ENCODE assay signal across 15 cellular contexts in genomic region chr1:171595324-171595723, GRCh38. TPM values are rescaled to one million over a fixed set of nuclear protein-coding genes. Genes with fewer than 3 reads are reported as not detected.
DNase-seq lines count a peak whose midpoint lies in the region; ATAC-seq and TF ChIP-seq lines count a peak whose summit lies in the region.
"Had no signal": no experiment of that assay in that cellular context is flagged by ENCODE, and none has a peak within 500 bp of the region (broad histone marks: within the 10 kb centered on the region; RNA-seq: fewer than 3 reads in every experiment).

No MANE protein-coding gene starts in this region.

- no peak overlapping the region for H3K27ac Mint-ChIP-seq in stimulated activated naive B cell treated with anti-CD40 and anti-IgM and Interleukin-4, amounts not matched to agents 10 μg/mL and 1 μg/mL and 100 μg/mL, for 72 hours

- H3K4me3 Mint-ChIP-seq in stimulated activated naive B cell treated with anti-CD40 and anti-IgM and Interleukin-4, amounts not matched to agents 10 μg/mL and 1 μg/mL and 100 μg/mL, for 72 hours: no peak overlapping the region
- H3K4me3 Mint-ChIP-seq: CD14-positive monocyte, immature natural killer cell had no signal

- TF ChIP-seq CTCF in RWPE1 (conservative IDR thresholded peaks at IDR 0.05; ENCODE audit: low read depth): no peak
- no peak for TF ChIP-seq CTCF in fibroblast of mammary gland (conservative IDR thresholded peaks at IDR 0.05; ENCODE audit: control insufficient read depth, insufficient read depth, low read depth, low read length)
- TF ChIP-seq CTCF in omental fat pad (IDR thresholded peaks at IDR 0.05): no peak

- CTCF ChIA-PET in RWPE1 (lab: Yijun Ruan, JAX): no interaction called here

- no peak overlapping the region for H3K4me3 ChIP-seq in fibroblast of mammary gland (ENCODE audit: control insufficient read depth, low read depth, low read length)
- H3K4me3 ChIP-seq: uterus had no signal

- peaks cover 0 to 3% of the 10 kb centered on the region in 2 donors for H3K9me3 Mint-ChIP-seq in stimulated activated naive B cell treated with anti-CD40 and anti-IgM and Interleukin-4, amounts not matched to agents 10 μg/mL and 1 μg/mL and 100 μg/mL, for 72 hours
- H3K9me3 Mint-ChIP-seq: immature natural killer cell had no signal

- peak; percentile 5 for DNase-seq in RWPE1 (ENCODE audit: low spot score)
- DNase-seq in fibroblast of mammary gland (ENCODE audit: low read depth): peak; percentile 27
- no peak for DNase-seq in omental fat pad (ENCODE audit: low spot score)
- DNase-seq in stimulated activated naive B cell treated with anti-CD40 and anti-IgM and Interleukin-4, amounts not matched to agents 10 μg/mL and 1 μg/mL and 100 μg/mL, for 72 hours: no peak
- DNase-seq in OCI-M1 (lab: John Stamatoyannopoulos, UW): no peak
- DNase-seq: amniotic stem cell, dermis blood vessel endothelial cell, immature natural killer cell, NCI-H1092, uterus had no signal

- H3K27ac ChIP-seq in RWPE1: no peak overlapping the region

- ATAC-seq in GM18868 (IDR thresholded peaks at IDR 0.05; ENCODE audit: unreplicated experiment): peak; percentile 54
- peak; percentile 19 for ATAC-seq in omental fat pad (ENCODE audit: low FRiP score)
- no peak for ATAC-seq in stimulated activated naive B cell treated with anti-CD40 and anti-IgM and Interleukin-4, amounts not matched to agents 10 μg/mL and 1 μg/mL and 100 μg/mL, for 72 hours (replicated peaks)
- ATAC-seq in HG03354 (IDR thresholded peaks at IDR 0.05; ENCODE audit: poor library complexity, severe bottlenecking, unreplicated experiment): no peak

- peaks cover 3 to 15% of the 10 kb centered on the region in 2 donors for H3K4me1 Mint-ChIP-seq in stimulated activated naive B cell treated with anti-CD40 and anti-IgM and Interleukin-4, amounts not matched to agents 10 μg/mL and 1 μg/mL and 100 μg/mL, for 72 hours
- H3K4me1 Mint-ChIP-seq: immature natural killer cell had no signal

- POLR2A ChIA-PET in RWPE1 (lab: Yijun Ruan, JAX; ENCODE audit: low non-redundant PET): no interaction called here

- no peaks in the 10 kb centered on the region for H3K27me3 Mint-ChIP-seq in stimulated activated naive B cell treated with anti-CD40 and anti-IgM and Interleukin-4, amounts not matched to agents 10 μg/mL and 1 μg/mL and 100 μg/mL, for 72 hours

- peaks cover 35 to 37% of the 10 kb centered on the region in 2 donors for H3K36me3 Mint-ChIP-seq in stimulated activated naive B cell treated with anti-CD40 and anti-IgM and Interleukin-4, amounts not matched to agents 10 μg/mL and 1 μg/mL and 100 μg/mL, for 72 hours

RNA-seq across cellular contexts. Expression of gene MYOCOS, which starts 26.7 kb away (rescaled TPM):
- not detected for total RNA-seq in omental fat pad
- total RNA-seq: dermis blood vessel endothelial cell, frontal cortex had no signal

RNA-seq across cellular contexts. Expression of gene MYOC, which starts 57.2 kb away (rescaled TPM):
- 10 to 100 TPM in 3 of 4 donors, 1 to 10 TPM in 1; 4.9 to 93.0 (median 19.8) TPM for total RNA-seq in omental fat pad
- total RNA-seq: dermis blood vessel endothelial cell, pulmonary artery endothelial cell had no signal

Comparison
In these comparisons a context has a peak if more than half of its experiments do, and no peak if none do; other contexts are left out.
1. ATAC-seq: peak in GM18868 (single experiment) and omental fat pad (single experiment); none in stimulated activated naive B cell treated with anti-CD40 and anti-IgM and Interleukin-4, amounts not matched to agents 10 μg/mL and 1 μg/mL and 100 μg/mL, for 72 hours (0 of 2) and HG03354 (single experiment).
2. DNase-seq: peak in RWPE1 (single experiment) and fibroblast of mammary gland (single experiment); none in omental fat pad (single experiment), stimulated activated naive B cell treated with anti-CD40 and anti-IgM and Interleukin-4, amounts not matched to agents 10 μg/mL and 1 μg/mL and 100 μg/mL, for 72 hours (single experiment) and OCI-M1 (single experiment).